In genomic region chr10:92839191-92840085, GRCh38 we compare ENCODE assay signal across 9 cellular contexts. TPM values are rescaled to one million over a fixed set of nuclear protein-coding genes. Genes with fewer than 3 reads are reported as not detected.
DNase-seq lines count a peak whose midpoint lies in the region; TF ChIP-seq lines count a peak whose summit lies in the region.
"Had no signal": no experiment of that assay in that cellular context is flagged by ENCODE, and none has a peak within 500 bp of the region (broad histone marks: within the 10 kb centered on the region; RNA-seq: fewer than 3 reads in every experiment).

No MANE protein-coding gene starts in this region.

- peak; percentile 75 for DNase-seq in DMS53 (lab: John Stamatoyannopoulos, UW)
- peak; percentile 59 for DNase-seq in M059J (ENCODE audit: low read depth)
- DNase-seq in activated CD4-positive, alpha-beta T cell treated with anti-CD3 and anti-CD28 coated beads, Interleukin-2, amount 50 U/mL, for 24 hours (ENCODE audit: low read depth in 1 of 2, low spot score in 1 of 2) = peak; percentile 17 to 40
- DNase-seq in fibroblast of gingiva (ENCODE audit: low read depth) = peak; percentile 33
- no peak for DNase-seq in progenitor cell of endocrine pancreas (ENCODE audit: low spot score, unreplicated experiment)
- DNase-seq in RKO (ENCODE audit: low spot score) = no peak
- no peak for DNase-seq in hippocampal formation (lab: John Stamatoyannopoulos, UW)
- DNase-seq in middle frontal gyrus (ENCODE audit: extremely low spot score, low spot score) = no peak
- DNase-seq: naive B cell had no signal

- H3K4me1 Mint-ChIP-seq in progenitor cell of endocrine pancreas (ENCODE audit: low read depth) = peaks cover 14% of the 10 kb centered on the region

- no peaks in the 10 kb centered on the region for H3K9me3 Mint-ChIP-seq in progenitor cell of endocrine pancreas (ENCODE audit: low read depth)
- H3K9me3 Mint-ChIP-seq: naive B cell had no signal

- H3K27ac Mint-ChIP-seq in progenitor cell of endocrine pancreas = no peak overlapping the region
- H3K27ac Mint-ChIP-seq: naive B cell had no signal

- no peaks in the 10 kb centered on the region for H3K36me3 Mint-ChIP-seq in progenitor cell of endocrine pancreas (ENCODE audit: insufficient read depth)
- H3K36me3 Mint-ChIP-seq: naive B cell had no signal

- peaks cover 4% of the 10 kb centered on the region for H3K27me3 Mint-ChIP-seq in progenitor cell of endocrine pancreas
- H3K27me3 Mint-ChIP-seq: naive B cell had no signal

- no peak overlapping the region for H3K4me3 Mint-ChIP-seq in progenitor cell of endocrine pancreas (ENCODE audit: low read depth)
- H3K4me3 Mint-ChIP-seq: naive B cell had no signal

- peak; percentile 54 for TF ChIP-seq CTCF in progenitor cell of endocrine pancreas (IDR thresholded peaks at IDR 0.05; ENCODE audit: unreplicated experiment)

RNA-seq across cellular contexts. Expression of gene EXOC6, which starts 8.9 kb away (rescaled TPM):
- 9.1 and 12.6 TPM in 2 replicates for total RNA-seq in M059J (2014; rRNA removed; shearing (Covaris generic))
- total RNA-seq in progenitor cell of endocrine pancreas = 20.6 and 21.7 TPM in 2 replicates

Comparison
In these comparisons a context has a peak if more than half of its experiments do, and no peak if none do; other contexts are left out.
1. DNase-seq: peak in DMS53 (single experiment), M059J (single experiment), activated CD4-positive, alpha-beta T cell treated with anti-CD3 and anti-CD28 coated beads, Interleukin-2, amount 50 U/mL, for 24 hours (2 of 2) and fibroblast of gingiva (single experiment); none in progenitor cell of endocrine pancreas (single experiment), RKO (single experiment), hippocampal formation (0 of 2) and middle frontal gyrus (single experiment).